ENCODE assay signal across 5 cellular contexts in the genomic region with DNA sequence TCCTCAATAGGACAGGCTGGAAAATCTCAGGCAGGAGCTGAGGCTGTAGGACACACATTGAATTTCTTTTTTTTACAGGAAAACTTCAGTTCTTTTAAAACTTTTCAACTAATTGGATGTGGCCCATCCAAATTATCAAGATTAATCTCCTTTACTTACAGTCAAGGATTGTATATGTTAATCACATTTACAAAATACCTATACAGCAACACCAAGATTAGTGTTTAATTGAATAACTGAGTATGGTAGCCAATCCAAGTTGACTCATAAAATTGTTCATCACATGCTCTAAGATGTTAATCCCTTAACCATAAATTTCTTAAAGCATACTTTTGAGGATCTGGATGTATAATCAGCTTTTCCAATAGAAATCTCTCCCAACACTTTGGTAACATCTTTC.
"Had no signal": no experiment of that assay in that cellular context is flagged by ENCODE, and none has a peak within 500 bp of the region (broad histone marks: within the 10 kb centered on the region; RNA-seq: fewer than 3 reads in every experiment).

No MANE protein-coding gene starts in this region.

- H3K9me3 Mint-ChIP-seq: GM23338, HFFc6 had no signal

- DNase-seq: HFFc6, IMR-90 had no signal

- H2AFZ ChIP-seq: GM23338 had no signal

- H3K27ac Mint-ChIP-seq: GM23338, HFFc6 had no signal

- H3K36me3 ChIP-seq: HAP-1 had no signal

- H3K4me3 Mint-ChIP-seq: GM23338, HFFc6 had no signal

- H3K4me3 ChIP-seq: GM23338, HAP-1, K562 had no signal

- H3K4me2 ChIP-seq: GM23338 had no signal

- H3K9me3 ChIP-seq: HAP-1 had no signal
